8 cellular contexts compared by ENCODE assay signal in the genomic region with DNA sequence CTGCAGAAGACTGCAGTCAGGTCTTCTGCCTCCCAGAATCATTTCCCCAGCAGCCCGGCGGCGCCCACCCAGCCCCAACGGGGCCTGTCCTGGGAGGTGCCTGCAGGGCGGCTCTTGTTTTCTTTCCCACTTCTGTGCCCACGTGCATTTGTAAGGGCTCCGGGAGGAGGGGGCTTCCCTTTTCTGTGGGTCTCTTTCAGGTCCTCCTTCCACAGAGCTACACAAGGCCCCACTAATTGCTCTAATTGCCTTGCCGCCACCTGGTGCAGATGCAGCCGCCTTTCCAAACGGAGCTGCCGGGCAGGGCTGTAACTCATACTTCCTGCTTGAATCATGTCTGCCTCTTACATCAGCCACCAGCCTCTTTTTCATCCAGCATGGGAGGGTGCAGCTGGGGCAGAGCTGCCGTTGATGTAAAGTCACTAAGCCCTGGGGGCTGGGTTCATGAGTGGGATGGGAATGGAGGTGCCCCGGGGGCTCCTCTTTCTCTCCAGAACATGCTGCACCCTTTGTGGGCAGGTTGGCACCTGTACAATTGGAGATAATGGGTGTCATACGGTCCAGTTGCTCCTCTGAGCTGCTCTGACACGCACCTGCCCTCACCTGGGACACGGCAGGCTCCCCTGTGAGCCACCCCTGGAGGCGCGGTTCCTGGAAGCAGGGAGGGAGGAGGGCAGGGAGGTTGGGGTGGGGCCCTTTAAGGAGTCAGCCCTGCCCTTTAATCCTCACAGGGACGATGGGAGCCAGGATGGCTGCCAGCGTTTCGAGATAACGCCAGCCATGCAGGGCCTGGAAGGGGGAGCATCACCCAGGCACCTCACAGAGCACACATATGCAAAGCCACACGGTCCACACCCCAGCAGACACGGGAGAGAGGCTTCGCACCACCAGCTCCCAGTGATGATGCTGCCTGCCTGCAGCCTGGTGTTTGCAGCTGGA. TPM values are rescaled to one million over a fixed set of nuclear protein-coding genes. Genes with fewer than 3 reads are reported as not detected.
DNase-seq lines count a peak whose midpoint lies in the region; ATAC-seq and TF ChIP-seq lines count a peak whose summit lies in the region.

No MANE protein-coding gene starts in this region.

- H3K4me1 ChIP-seq in CD8-positive, alpha-beta memory T cell (ENCODE audit: insufficient read depth, low read length) = peaks cover 16% of the 10 kb centered on the region
- peaks cover 15% of the 10 kb centered on the region for H3K4me1 ChIP-seq in IMR-90 (ENCODE audit: control insufficient read depth, insufficient read depth, low read length)
- peaks cover 23% of the 10 kb centered on the region for H3K4me1 ChIP-seq in PC-9 (replicated peaks; ENCODE audit: insufficient read depth)
- no peaks in the 10 kb centered on the region for H3K4me1 ChIP-seq in prostate gland (replicated peaks)

- H2BK120ac ChIP-seq in IMR-90 (ENCODE audit: low read depth, low read length) = peak overlapping the region; percentile 99

- H3K27me3 Mint-ChIP-seq in CD8-positive, alpha-beta memory T cell = peaks cover 2 to 9% of the 10 kb centered on the region in 2 donors

- peaks cover 14% of the 10 kb centered on the region for H3K9me1 ChIP-seq in IMR-90 (ENCODE audit: insufficient read depth, low read length)

- TF ChIP-seq RAD21 in IMR-90 (IDR thresholded peaks at IDR 0.05; ENCODE audit: low read length) = no peak

- intact Hi-C loops in IMR-90 (cut with micrococcal nuclease) (no loop called here), PC-9 (cut with micrococcal nuclease; ENCODE audit: unreplicated experiment) (loop anchor here (1.0 to 2.0 kb wide), 3 partner anchors 22 to 50 kb away; no protein-coding TSS in a partner anchor), prostate gland (cut with DNase I) (no loop called here)

- H4K8ac ChIP-seq in IMR-90 (ENCODE audit: low read depth in 2 of 2, low read length in 2 of 2) = peak overlapping the region; percentile 93 to 99

- H3K36me3 ChIP-seq in CD8-positive, alpha-beta memory T cell (ENCODE audit: insufficient read depth, low read length) = no peaks in the 10 kb centered on the region
- H3K36me3 ChIP-seq in IMR-90 (ENCODE audit: control insufficient read depth, insufficient read depth, low read length) = no peaks in the 10 kb centered on the region
- no peaks in the 10 kb centered on the region for H3K36me3 ChIP-seq in PC-9 (ENCODE audit: low read depth)
- H3K36me3 ChIP-seq in prostate gland = no peaks in the 10 kb centered on the region

- peak overlapping the region; percentile 48 to 82 (median 78) for H3K4me3 Mint-ChIP-seq in CD8-positive, alpha-beta memory T cell

- peak overlapping the region; percentile 93 for H3K18ac ChIP-seq in IMR-90 (ENCODE audit: low read depth, low read length)

- H4K20me1 ChIP-seq in IMR-90 (ENCODE audit: insufficient read depth, low read length) (no peaks in the 10 kb centered on the region), PC-9 (ENCODE audit: insufficient read depth) (no peaks in the 10 kb centered on the region)

- peak overlapping the region; percentile 93 for H3K23ac ChIP-seq in IMR-90 (ENCODE audit: low read depth, low read length)

- ATAC-seq in IMR-90 (ENCODE audit: low read depth) (peak; percentile 95), HG02870 (IDR thresholded peaks at IDR 0.05; ENCODE audit: unreplicated experiment) (no peak), GM18867 (IDR thresholded peaks at IDR 0.05; ENCODE audit: unreplicated experiment) (no peak)

- no peak overlapping the region for H3K27ac ChIP-seq in CD8-positive, alpha-beta memory T cell (ENCODE audit: low read depth, low read length)
- H3K27ac ChIP-seq in IMR-90 (ENCODE audit: insufficient read depth, low read length) = peak overlapping the region; percentile 77
- H3K27ac ChIP-seq in PC-9 = peak overlapping the region; percentile 95
- no peak overlapping the region for H3K27ac ChIP-seq in prostate gland

- peak in 1 of 5 donors; percentile 58 for DNase-seq in CD8-positive, alpha-beta memory T cell
- peak; percentile 92 for DNase-seq in IMR-90
- DNase-seq in PC-9 = peak; percentile 85 to 91
- peak; percentile 79 for DNase-seq in activated effector memory CD4-positive, alpha-beta T cell treated with anti-CD3 and anti-CD28 coated beads, Interleukin-2, amount 50 U/mL, for 16 hours
- peak; percentile 87 for DNase-seq in germinal center (ENCODE audit: low spot score)
- peak; percentile 24 for DNase-seq in prostate gland (ENCODE audit: low spot score)

- peak overlapping the region; percentile 30 for H3K4me3 ChIP-seq in CD8-positive, alpha-beta memory T cell (ENCODE audit: low read length)
- H3K4me3 ChIP-seq in IMR-90 (ENCODE audit: insufficient read depth, low read depth, low read length) (no peak overlapping the region), PC-9 (peak overlapping the region; percentile 71), prostate gland (peak overlapping the region in 1 of 2 donors; percentile 15)

- H3K4ac ChIP-seq in IMR-90 (ENCODE audit: low read depth, low read length) = peak overlapping the region; percentile 99

- TF ChIP-seq POLR2A in IMR-90 (IDR thresholded peaks at IDR 0.05; ENCODE audit: low read depth, low read length) (no peak), prostate gland (IDR thresholded peaks at IDR 0.05) (no peak)

- peak overlapping the region; percentile 89 for H2BK5ac ChIP-seq in IMR-90 (ENCODE audit: low read depth, low read length, poor library complexity, severe bottlenecking)

- no peaks in the 10 kb centered on the region for H3K27me3 ChIP-seq in CD8-positive, alpha-beta memory T cell (ENCODE audit: insufficient read depth, low read length, poor library complexity, severe bottlenecking)
- H3K27me3 ChIP-seq in IMR-90 (ENCODE audit: control insufficient read depth, insufficient read depth, low read length) (peaks cover 5% of the 10 kb centered on the region; the same call in 1 of the 2 replicates), PC-9 (ENCODE audit: insufficient read depth, low read depth) (no peaks in the 10 kb centered on the region), prostate gland (replicated peaks; ENCODE audit: insufficient read depth) (no peaks in the 10 kb centered on the region)

- H4K5ac ChIP-seq in IMR-90 (ENCODE audit: low read depth, low read length) = peak overlapping the region; percentile 99

- H2BK20ac ChIP-seq in IMR-90 (ENCODE audit: low read depth, low read length) = peak overlapping the region; percentile 99

- peak overlapping the region; percentile 80 for H3K56ac ChIP-seq in IMR-90 (ENCODE audit: extremely low read depth, insufficient read depth, low read length)

- no peaks in the 10 kb centered on the region for H3K9me3 ChIP-seq in CD8-positive, alpha-beta memory T cell (ENCODE audit: low read length)
- H3K9me3 ChIP-seq in IMR-90 (ENCODE audit: control insufficient read depth, insufficient read depth, low read length) (peaks cover 7% of the 10 kb centered on the region; the same call in 1 of the 2 replicates), PC-9 (ENCODE audit: insufficient read depth, low read depth) (no peaks in the 10 kb centered on the region), prostate gland (no peaks in the 10 kb centered on the region)

- H3F3A ChIP-seq in PC-9 (ENCODE audit: insufficient read depth, low read depth) = peaks cover 19% of the 10 kb centered on the region

- H3K4me2 ChIP-seq in IMR-90 (ENCODE audit: low read depth, low read length) (peak overlapping the region; percentile 51), PC-9 (peak overlapping the region; percentile 96)

- peak overlapping the region; percentile 95 for H3K14ac ChIP-seq in IMR-90 (replicated peaks; ENCODE audit: low read depth, low read length)

- no peaks in the 10 kb centered on the region for H3K36me3 Mint-ChIP-seq in CD8-positive, alpha-beta memory T cell

- H3K9me2 ChIP-seq in PC-9 (ENCODE audit: insufficient read depth) = no peaks in the 10 kb centered on the region

- H3K9me3 Mint-ChIP-seq in CD8-positive, alpha-beta memory T cell = no peaks in the 10 kb centered on the region

- peak overlapping the region; percentile 99 for H2AK9ac ChIP-seq in IMR-90 (replicated peaks; ENCODE audit: low read depth, low read length, poor library complexity)

- CTCF ChIA-PET in CD8-positive, alpha-beta memory T cell (lab: Charles Lee) = interaction anchor here (0.9 to 1.3 kb wide), 4 partner anchors 22 to 28 kb away, joined by 3 to 5 read pairs (median 3); no protein-coding TSS in a partner anchor
- CTCF ChIA-PET in IMR-90 (lab: Yijun Ruan, JAX) = interaction anchor here (0.7 to 2.2 kb wide), 2 partner anchors 28 to 37 kb away, joined by 3 to 7 read pairs; no protein-coding TSS in a partner anchor
- CTCF ChIA-PET in PC-9 (lab: Charles Lee) = interaction anchor here (0.5 to 2.4 kb wide), 4 partner anchors 9 to 122 kb away, joined by 3 to 10 read pairs (median 6); no protein-coding TSS in a partner anchor

- H4K91ac ChIP-seq in IMR-90 (ENCODE audit: insufficient read depth, low read depth, low read length) = peak overlapping the region; percentile 96

- no CpG with 5 or more reads among the region's 25 CpGs for WGBS in IMR-90 (ENCODE audit: extremely low coverage in 2 of 2, insufficient read length in 1 of 2), 2 experiments
- WGBS in prostate gland = 10% methylated on average over 25 of the region's 25 CpGs

- dilution Hi-C loops in IMR-90 (cut with HindIII; ENCODE audit: low sequenced_read_pairs, unreplicated experiment) = no loop called here

- H3K4me1 Mint-ChIP-seq in CD8-positive, alpha-beta memory T cell = peaks cover 3 to 9% (median 4%) of the 10 kb centered on the region in 3 donors

- peaks cover 0 to 3% of the 10 kb centered on the region in 2 experiments; a peak in 1 of 4 replicates for H3K79me1 ChIP-seq in IMR-90 (ENCODE audit: low read depth in 1 of 2, low read length in 2 of 2)

- peak overlapping the region; percentile 99; the same call in 2 of the 3 replicates for H2BK15ac ChIP-seq in IMR-90 (ENCODE audit: low read depth, low read length)

- peak overlapping the region; percentile 83 for H2AFZ ChIP-seq in IMR-90 (replicated peaks; ENCODE audit: low read length, poor library complexity)
- H2AFZ ChIP-seq in PC-9 = peak overlapping the region; percentile 73

- POLR2A ChIA-PET in CD8-positive, alpha-beta memory T cell (lab: Charles Lee) = no interaction called here
- POLR2A ChIA-PET in IMR-90 (lab: Charles Lee; ENCODE audit: unreplicated experiment) = no interaction called here
- POLR2A ChIA-PET in PC-9 (lab: Charles Lee; ENCODE audit: unreplicated experiment) = interaction anchor here (0.8 kb wide), 1 partner anchor 26 kb away, joined by 9 read pairs; no protein-coding TSS in a partner anchor

- H3K79me2 ChIP-seq in PC-9 (ENCODE audit: low read depth) = no peaks in the 10 kb centered on the region

- H3K27ac Mint-ChIP-seq in CD8-positive, alpha-beta memory T cell = peak overlapping the region in 5 of 8 donors; percentile 28 to 78 (median 64)

- in situ Hi-C loops in IMR-90 (cut with MboI; ENCODE audit: low sequenced_read_pairs) = no loop called here

- peak overlapping the region; percentile 100 for H2AK5ac ChIP-seq in IMR-90 (ENCODE audit: low read depth, low read length)

- TF ChIP-seq CTCF in IMR-90 (conservative IDR thresholded peaks at IDR 0.05; ENCODE audit: low read depth, low read length) (no peak), PC-9 (conservative IDR thresholded peaks at IDR 0.05) (no peak), prostate gland (IDR thresholded peaks at IDR 0.05) (no peak)

- peak overlapping the region; percentile 43 for H3K9ac ChIP-seq in IMR-90 (ENCODE audit: low read depth, low read length)

- BruUV-seq in IMR-90 (replicated peaks; lab: Mats Ljungman, UMichigan) = no TSS peak
- BruUV-seq in PC-9 (replicated peaks; lab: Mats Ljungman, UMichigan) = TSS peak; percentile 50

RNA-seq across cellular contexts. Expression of gene KLHDC4, which starts 41.1 kb away (rescaled TPM):
- 10 to 100 TPM; 71.5 to 77.3 TPM for total RNA-seq in CD8-positive, alpha-beta memory T cell
- polyA plus RNA-seq in CD8-positive, alpha-beta memory T cell = 35.5 TPM
- total RNA-seq in IMR-90 (2012; rRNA removed) (13.6 and 16.1 TPM in 2 replicates), PC-9 (2021) (66.5 and 74.2 TPM in 2 replicates), prostate gland (10 to 100 TPM; 28.2 to 56.4 TPM)
- 19.0 and 22.9 TPM in 2 replicates for polyA plus RNA-seq in IMR-90 (2012; rRNA removed)
- 19.5 and 22.2 TPM in 2 replicates for polyA plus RNA-seq in IMR-90 (2012; cell fraction: cytosol; rRNA removed)
- polyA plus RNA-seq in IMR-90 (2012; cell fraction: nucleus; rRNA removed; ENCODE audit: low replicate concordance) = 70.1 and 93.8 TPM in 2 replicates

Comparison
In these comparisons a context has a peak if more than half of its experiments do, and no peak if none do; other contexts are left out.
1. H3K27ac ChIP-seq: peak in IMR-90 (single experiment) and PC-9 (single experiment); none in CD8-positive, alpha-beta memory T cell (single experiment) and prostate gland (0 of 2).